ENCODE assay signal across 19 cellular contexts in the genomic region with DNA sequence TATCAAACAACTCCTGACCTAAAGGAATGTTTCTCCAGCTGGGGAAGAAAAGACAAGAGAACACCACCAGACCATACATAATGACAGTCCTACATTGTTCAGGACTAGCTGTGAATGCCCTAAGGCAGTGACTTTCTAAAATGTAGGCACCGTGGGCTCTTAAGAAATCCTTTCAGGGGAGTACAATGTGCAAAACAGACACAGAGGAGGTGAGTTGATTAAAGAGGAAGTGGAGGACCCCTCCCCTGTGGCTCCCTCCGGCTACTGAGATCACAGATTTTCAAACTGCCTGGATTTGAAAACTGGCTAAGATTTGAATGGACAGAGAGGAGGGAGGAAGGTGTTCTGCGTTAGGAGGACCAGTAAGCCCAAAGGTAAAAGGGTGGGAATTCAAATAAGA.
DNase-seq lines count a peak whose midpoint lies in the region; ATAC-seq, FAIRE-seq and TF ChIP-seq lines count a peak whose summit lies in the region.
"Had no signal": no experiment of that assay in that cellular context is flagged by ENCODE, and none has a peak within 500 bp of the region (broad histone marks: within the 10 kb centered on the region; RNA-seq: fewer than 3 reads in every experiment).

No MANE protein-coding gene starts in this region.

- TF ChIP-seq EP300 in A549 (IDR thresholded peaks at IDR 0.05) = no peak
- TF ChIP-seq EP300 in esophagus muscularis mucosa (IDR thresholded peaks at IDR 0.05) = no peak

- CTCF ChIA-PET in A549 (lab: Yijun Ruan, JAX) = interaction anchor here (1.0 kb wide), 1 partner anchor 18 kb away, joined by 4 read pairs; no protein-coding TSS in a partner anchor
- CTCF ChIA-PET in CD4-positive, alpha-beta T cell (lab: Charles Lee) = no interaction called here

- H3K27ac Mint-ChIP-seq in neural crest cell (ENCODE audit: unreplicated experiment) (peak overlapping the region; percentile 3), immature natural killer cell (no peak overlapping the region)
- H3K27ac Mint-ChIP-seq in CD4-positive, alpha-beta T cell = no peak overlapping the region
- H3K27ac Mint-ChIP-seq: CD4-positive, CD25-positive, alpha-beta regulatory T cell had no signal

- H3K4me3 ChIP-seq in A549 (no peak overlapping the region), NT2/D1 (ENCODE audit: insufficient read length, low read depth) (no peak overlapping the region), esophagus muscularis mucosa (no peak overlapping the region)
- H3K4me3 ChIP-seq: BLaER1 treated with 17β-estradiol and CSF1 and Interleukin-3, amounts not matched to agents 10 nM and 100 nM; GM23248 had no signal

- DNase-seq in A549 (ENCODE audit: low read depth in 1 of 2, low spot score in 1 of 2) (no peak), NT2/D1 (ENCODE audit: low read depth, low spot score) (peak; percentile 23), esophagus muscularis mucosa (ENCODE audit: extremely low spot score) (no peak), neural crest cell (ENCODE audit: low read depth, low spot score) (no peak), caudate nucleus (lab: John Stamatoyannopoulos, UW) (no peak), NCI-H2107 (lab: John Stamatoyannopoulos, UW) (no peak), immature natural killer cell (no peak)
- DNase-seq in CD4-positive, alpha-beta T cell = no peak
- DNase-seq: ACHN; Calu3; CD4-positive, CD25-positive, alpha-beta regulatory T cell; DMS 273 treated with DMSO at 0.1 percent for 48 hours; GM23248; H7; IMR-90 had no signal

- no peaks in the 10 kb centered on the region for H3K9me3 Mint-ChIP-seq in neural crest cell
- H3K9me3 Mint-ChIP-seq in CD4-positive, alpha-beta T cell = no peaks in the 10 kb centered on the region
- no peaks in the 10 kb centered on the region for H3K9me3 Mint-ChIP-seq in immature natural killer cell
- H3K9me3 Mint-ChIP-seq: CD4-positive, CD25-positive, alpha-beta regulatory T cell had no signal

- peaks cover 18% of the 10 kb centered on the region for H3K4me1 ChIP-seq in A549
- no peaks in the 10 kb centered on the region for H3K4me1 ChIP-seq in NT2/D1 (ENCODE audit: insufficient read depth, insufficient read length)
- peaks cover 23 to 59% (median 51%) of the 10 kb centered on the region in 4 donors for H3K4me1 ChIP-seq in esophagus muscularis mucosa

- TF ChIP-seq CTCF in A549 (IDR thresholded peaks at IDR 0.05) (no peak), esophagus muscularis mucosa (IDR thresholded peaks at IDR 0.05) (no peak), neural crest cell (conservative IDR thresholded peaks at IDR 0.05) (no peak)
- TF ChIP-seq CTCF in CD4-positive, alpha-beta T cell (IDR thresholded peaks at IDR 0.05) = no peak

- H3K27ac ChIP-seq in A549 (no peak overlapping the region), esophagus muscularis mucosa (replicated peaks in 1 of 4) (peak overlapping the region; percentile 17 to 80 (median 48)), caudate nucleus (ENCODE audit: low read depth, low read length) (no peak overlapping the region)
- H3K27ac ChIP-seq in CD4-positive, alpha-beta T cell (ENCODE audit: low read depth, low read length) = no peak overlapping the region
- H3K27ac ChIP-seq: 22Rv1; BLaER1 treated with 17β-estradiol and CSF1 and Interleukin-3, amounts not matched to agents 10 nM and 100 nM; GM23248 had no signal

- H3K4me3 Mint-ChIP-seq in neural crest cell (no peak overlapping the region), immature natural killer cell (no peak overlapping the region)
- no peak overlapping the region for H3K4me3 Mint-ChIP-seq in CD4-positive, alpha-beta T cell
- H3K4me3 Mint-ChIP-seq: CD4-positive, CD25-positive, alpha-beta regulatory T cell had no signal

- no peak for TF ChIP-seq RAD21 in A549 (conservative IDR thresholded peaks at IDR 0.05 in 1 of 2, IDR thresholded peaks at IDR 0.05 in 1 of 2)

- H3K4me1 Mint-ChIP-seq in neural crest cell = peaks cover 8% of the 10 kb centered on the region
- H3K4me1 Mint-ChIP-seq in CD4-positive, alpha-beta T cell (ENCODE audit: low read depth) = no peaks in the 10 kb centered on the region
- no peaks in the 10 kb centered on the region for H3K4me1 Mint-ChIP-seq in immature natural killer cell
- H3K4me1 Mint-ChIP-seq: CD4-positive, CD25-positive, alpha-beta regulatory T cell had no signal

- no peak overlapping the region for H3K9ac ChIP-seq in NT2/D1 (ENCODE audit: insufficient read length, low read depth)
- H3K9ac ChIP-seq: BLaER1 treated with 17β-estradiol and CSF1 and Interleukin-3, amounts not matched to agents 10 nM and 100 nM; GM23248 had no signal

- H3K36me3 ChIP-seq in NT2/D1 (ENCODE audit: insufficient read depth, insufficient read length, low read length) (peaks cover 32% of the 10 kb centered on the region), esophagus muscularis mucosa (peaks cover 0 to 15% (median 6%) of the 10 kb centered on the region in 4 donors)

- H3K27me3 ChIP-seq in NT2/D1 (ENCODE audit: insufficient read depth, insufficient read length) (no peaks in the 10 kb centered on the region), esophagus muscularis mucosa (no peaks in the 10 kb centered on the region)
- H3K27me3 ChIP-seq in CD4-positive, alpha-beta T cell (ENCODE audit: control insufficient read depth, insufficient read depth, low read length) = no peaks in the 10 kb centered on the region
- H3K27me3 ChIP-seq: BLaER1 treated with 17β-estradiol and CSF1 and Interleukin-3, amounts not matched to agents 10 nM and 100 nM had no signal

- no peak overlapping the region for H3K4me2 ChIP-seq in A549
- H3K4me2 ChIP-seq: BLaER1 treated with 17β-estradiol and CSF1 and Interleukin-3, amounts not matched to agents 10 nM and 100 nM had no signal

- no peak for FAIRE-seq in A549 (lab: Jason Lieb, UNC)
- FAIRE-seq: G401.6, GM12891 had no signal

- H3K27me3 Mint-ChIP-seq in neural crest cell (ENCODE audit: low read depth) = no peaks in the 10 kb centered on the region
- H3K27me3 Mint-ChIP-seq in CD4-positive, alpha-beta T cell = peaks cover 10% of the 10 kb centered on the region
- H3K27me3 Mint-ChIP-seq in immature natural killer cell (ENCODE audit: low read depth in 3 of 3) = peaks cover 0 to 6% (median 1%) of the 10 kb centered on the region in 3 donors

- no peak for ATAC-seq in A549
- no peak for ATAC-seq in CD4-positive, alpha-beta T cell (ENCODE audit: poor library complexity)

- whole genome bisulfite sequencing in A549 (ENCODE audit: missing lambda C conversion rate) = 96% methylated on average over 3 of the region's 3 CpGs
- 88% methylated on average over 3 of the region's 3 CpGs for WGBS in esophagus muscularis mucosa

- TF ChIP-seq POLR2A in A549 (IDR thresholded peaks at IDR 0.05; ENCODE audit: low read length) (no peak), esophagus muscularis mucosa (IDR thresholded peaks at IDR 0.05; ENCODE audit: low read depth) (no peak)

- intact Hi-C loops in esophagus muscularis mucosa (cut with DNase I) = no loop called here
- intact Hi-C loops in CD4-positive, alpha-beta T cell (cut with DNase I, micrococcal nuclease) = no loop called here

- H3K9me3 ChIP-seq in A549 (no peaks in the 10 kb centered on the region), NT2/D1 (ENCODE audit: insufficient read depth, low read length) (no peaks in the 10 kb centered on the region), esophagus muscularis mucosa (no peaks in the 10 kb centered on the region)
- no peaks in the 10 kb centered on the region for H3K9me3 ChIP-seq in CD4-positive, alpha-beta T cell (ENCODE audit: control insufficient read depth, low read length)
- H3K9me3 ChIP-seq: BLaER1 treated with 17β-estradiol and CSF1 and Interleukin-3, amounts not matched to agents 10 nM and 100 nM had no signal

- peaks cover 15% of the 10 kb centered on the region for H3K36me3 Mint-ChIP-seq in neural crest cell (ENCODE audit: low read depth)
- H3K36me3 Mint-ChIP-seq in CD4-positive, alpha-beta T cell (ENCODE audit: low read depth) = no peaks in the 10 kb centered on the region
- no peaks in the 10 kb centered on the region for H3K36me3 Mint-ChIP-seq in immature natural killer cell
- H3K36me3 Mint-ChIP-seq: CD4-positive, CD25-positive, alpha-beta regulatory T cell had no signal

- POLR2A ChIA-PET in A549 (lab: Yijun Ruan, JAX) = no interaction called here
- POLR2A ChIA-PET in CD4-positive, alpha-beta T cell (lab: Charles Lee) = no interaction called here

TF ChIP-seq in A549, 52 proteins besides CTCF, POLR2A, EP300 and RAD21:
- 0 out of 2 replicates have a peak, but pooled peaks have one; percentile 7 for TF ChIP-seq ESRRA (IDR thresholded peaks at IDR 0.05; ENCODE audit: borderline replicate concordance, low read length)
- TF ChIP-seq SMC3 (IDR thresholded peaks at IDR 0.05) = no peak
- TF ChIP-seq NPAS2 (CRISPR knock-in tag; IDR thresholded peaks at IDR 0.05; ENCODE audit: borderline replicate concordance) = no peak
- no peak for TF ChIP-seq FOSB (CRISPR knock-in tag; IDR thresholded peaks at IDR 0.05)

Comparison
In these comparisons a context has a peak if more than half of its experiments do, and no peak if none do; other contexts are left out.
1. H3K27ac ChIP-seq: peak in esophagus muscularis mucosa (4 of 4); none in A549 (0 of 2), caudate nucleus (single experiment) and CD4-positive, alpha-beta T cell (single experiment).